Comparison of ENCODE assay signal across 12 cellular contexts in genomic region chr22:17013396-17014100, GRCh38. TPM values are rescaled to one million over a fixed set of nuclear protein-coding genes. Genes with fewer than 3 reads are reported as not detected.
"Had no signal": no experiment of that assay in that cellular context is flagged by ENCODE, and none has a peak within 500 bp of the region (broad histone marks: within the 10 kb centered on the region; RNA-seq: fewer than 3 reads in every experiment).

No MANE protein-coding gene starts in this region.

- DNase-seq: activated CD4-positive, CD25-positive, alpha-beta regulatory T cell treated with anti-CD3 and anti-CD28 coated beads, Interleukin-2, amount 50 U/mL, for 72 hours; activated naive CD4-positive, alpha-beta T cell treated with anti-CD3 and anti-CD28 coated beads, Interleukin-2, amount 10 ng/mL, durations not matched to agents 7 days and 5 days; colonic mucosa; nephron progenitor cell had no signal

- H3K36me3 ChIP-seq: cardiac muscle cell, colonic mucosa, esophagus muscularis mucosa had no signal

- H3K4me1 Mint-ChIP-seq: activated naive CD4-positive, alpha-beta T cell treated with anti-CD3 and anti-CD28 coated beads, Interleukin-2, amount 10 ng/mL, durations not matched to agents 7 days and 5 days; nephron progenitor cell had no signal

- H3K9me3 ChIP-seq: colonic mucosa, esophagus muscularis mucosa had no signal

- H3K36me3 Mint-ChIP-seq: activated naive CD4-positive, alpha-beta T cell treated with anti-CD3 and anti-CD28 coated beads, Interleukin-2, amount 10 ng/mL, durations not matched to agents 7 days and 5 days had no signal

- H3K27ac Mint-ChIP-seq: activated naive CD4-positive, alpha-beta T cell treated with anti-CD3 and anti-CD28 coated beads, Interleukin-2, amount 10 ng/mL, durations not matched to agents 7 days and 5 days; nephron progenitor cell; stimulated activated naive CD8-positive, alpha-beta T cell treated with anti-CD3 and anti-CD28 coated beads, Interleukin-15, Interleukin-2, amounts not matched to agents 100 ng/mL and 50 ng/mL, for 24 hours; T-helper 2 cell treated with Interferon-gamma antibody and Interleukin-4, amounts not matched to agents 5 μg/mL and 100 μg/mL, for 36 hours had no signal

- H3K27me3 ChIP-seq: cardiac muscle cell, colonic mucosa had no signal

- H3K4me1 ChIP-seq: colonic mucosa had no signal

- H3K4me3 Mint-ChIP-seq: activated naive CD4-positive, alpha-beta T cell treated with anti-CD3 and anti-CD28 coated beads, Interleukin-2, amount 10 ng/mL, durations not matched to agents 7 days and 5 days; nephron progenitor cell; stimulated activated naive CD8-positive, alpha-beta T cell treated with anti-CD3 and anti-CD28 coated beads, Interleukin-15, Interleukin-2, amounts not matched to agents 100 ng/mL and 50 ng/mL, for 24 hours; T-helper 2 cell treated with Interferon-gamma antibody and Interleukin-4, amounts not matched to agents 5 μg/mL and 100 μg/mL, for 36 hours had no signal

- H3K9me3 Mint-ChIP-seq: activated naive CD4-positive, alpha-beta T cell treated with anti-CD3 and anti-CD28 coated beads, Interleukin-2, amount 10 ng/mL, durations not matched to agents 7 days and 5 days; stimulated activated naive CD8-positive, alpha-beta T cell treated with anti-CD3 and anti-CD28 coated beads, Interleukin-15, Interleukin-2, amounts not matched to agents 100 ng/mL and 50 ng/mL, for 24 hours; T-helper 2 cell treated with Interferon-gamma antibody and Interleukin-4, amounts not matched to agents 5 μg/mL and 100 μg/mL, for 36 hours had no signal

- H3K27ac ChIP-seq: cardiac muscle cell, colonic mucosa had no signal

- H3K4me3 ChIP-seq: cardiac muscle cell, colonic mucosa, esophagus muscularis mucosa had no signal

RNA-seq across cellular contexts. Expression of gene GAB4, which starts 5.5 kb away (rescaled TPM):
- total RNA-seq: activated CD8-positive, alpha-beta memory T cell treated with anti-CD3 and anti-CD28 coated beads for 36 hours; cardiac muscle cell; colonic mucosa; esophagus muscularis mucosa; osteoblast; pulmonary artery endothelial cell; urinary bladder had no signal
- polyA plus RNA-seq: cardiac muscle cell, urinary bladder had no signal
